ENCODE assay signal across 11 cellular contexts in the genomic region with DNA sequence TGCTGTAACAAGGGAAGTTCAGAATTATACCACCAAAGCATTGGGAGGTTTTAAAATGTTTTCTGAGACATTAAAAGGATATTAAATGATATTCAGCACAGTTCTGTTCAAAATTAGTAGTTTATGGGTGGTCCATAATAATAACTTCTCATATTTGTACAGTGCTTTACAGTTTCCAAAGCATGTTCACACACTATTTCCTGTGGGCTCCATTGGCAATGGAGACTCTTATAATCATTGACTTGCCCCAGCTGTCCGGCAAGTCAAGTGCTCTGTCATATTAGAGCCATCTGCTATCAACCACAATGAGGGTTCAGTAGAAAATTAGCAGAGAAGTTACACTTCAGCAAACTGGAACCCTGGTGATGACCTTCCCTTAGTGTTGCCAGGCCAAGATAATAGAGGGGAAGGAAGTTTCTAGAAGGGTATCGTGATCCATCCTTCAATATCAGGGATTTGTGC.
DNase-seq lines count a peak whose midpoint lies in the region; ATAC-seq and TF ChIP-seq lines count a peak whose summit lies in the region.
"Had no signal": no experiment of that assay in that cellular context is flagged by ENCODE, and none has a peak within 500 bp of the region (broad histone marks: within the 10 kb centered on the region; RNA-seq: fewer than 3 reads in every experiment).

No MANE protein-coding gene starts in this region.

- H3K27ac Mint-ChIP-seq in activated naive CD8-positive, alpha-beta T cell treated with anti-CD3 and anti-CD28 coated beads, Interleukin-2, amount 10 ng/mL, durations not matched to agents 7 days and 5 days = peak overlapping the region; percentile 16
- no peak overlapping the region for H3K27ac Mint-ChIP-seq in activated naive CD8-positive, alpha-beta T cell treated with anti-CD3 and anti-CD28 coated beads, Interleukin-2, amount 50 U/mL, for 24 hours

- TF ChIP-seq POLR2A in GM18505 (IDR thresholded peaks at IDR 0.05; ENCODE audit: borderline replicate concordance, extremely low read depth, insufficient read depth, insufficient read length) = no peak

- H3K4me2 ChIP-seq in OCI-LY7 (ENCODE audit: low read length) = no peak overlapping the region

- H3K79me2 ChIP-seq in OCI-LY7 (ENCODE audit: insufficient read depth, low read depth, low read length) = no peaks in the 10 kb centered on the region

- no peaks in the 10 kb centered on the region for H3K36me3 Mint-ChIP-seq in activated naive CD8-positive, alpha-beta T cell treated with anti-CD3 and anti-CD28 coated beads, Interleukin-2, amount 10 ng/mL, durations not matched to agents 7 days and 5 days
- H3K36me3 Mint-ChIP-seq in activated naive CD8-positive, alpha-beta T cell treated with anti-CD3 and anti-CD28 coated beads, Interleukin-2, amount 50 U/mL, for 24 hours (ENCODE audit: low read depth) = no peaks in the 10 kb centered on the region

- H3K4me3 Mint-ChIP-seq in activated naive CD8-positive, alpha-beta T cell treated with anti-CD3 and anti-CD28 coated beads, Interleukin-2, amount 10 ng/mL, durations not matched to agents 7 days and 5 days = no peak overlapping the region
- H3K4me3 Mint-ChIP-seq in activated naive CD8-positive, alpha-beta T cell treated with anti-CD3 and anti-CD28 coated beads, Interleukin-2, amount 50 U/mL, for 24 hours = no peak overlapping the region

- no peak for DNase-seq in activated naive CD8-positive, alpha-beta T cell treated with anti-CD3 and anti-CD28 coated beads, Interleukin-2, amount 10 ng/mL, durations not matched to agents 7 days and 5 days
- DNase-seq in activated naive CD8-positive, alpha-beta T cell treated with anti-CD3 and anti-CD28 coated beads, Interleukin-2, amount 50 U/mL, for 24 hours = no peak
- DNase-seq in OCI-LY7 (ENCODE audit: low spot score) (no peak), SKM-1 treated with dmso at 0.1 percent for 144 hours (lab: John Stamatoyannopoulos, UW; ENCODE audit: unreplicated experiment) (no peak), putamen (ENCODE audit: low spot score) (no peak)
- DNase-seq in central memory CD4-positive, alpha-beta T cell = no peak
- DNase-seq: activated effector memory CD4-positive, alpha-beta T cell treated with Interleukin-2 at 50 U/mL for 16 hours; GF-D8 had no signal

- H3K9me2 ChIP-seq in OCI-LY7 (ENCODE audit: insufficient read depth, low read length) = no peaks in the 10 kb centered on the region

- peaks cover 5% of the 10 kb centered on the region for H3K4me1 ChIP-seq in OCI-LY7 (ENCODE audit: insufficient read depth, low read length, poor library complexity, severe bottlenecking)

- H3K36me3 ChIP-seq in OCI-LY7 (ENCODE audit: insufficient read depth, low read length) = no peaks in the 10 kb centered on the region
- H3K36me3 ChIP-seq: cardiac muscle cell had no signal

- intact Hi-C loops in OCI-LY7 (cut with micrococcal nuclease; ENCODE audit: unreplicated experiment) = loop anchor here (1.0 to 10.0 kb wide), 4 partner anchors 544 to 795 kb away; no protein-coding TSS in a partner anchor

- POLR2A ChIA-PET in activated naive CD8-positive, alpha-beta T cell treated with anti-CD3 and anti-CD28 coated beads, Interleukin-2, amount 10 ng/mL, durations not matched to agents 7 days and 5 days (lab: Charles Lee) = interaction anchor here (1.1 to 4.1 kb wide), 4 partner anchors 32 to 544 kb away, joined by 3 to 24 read pairs (median 7); no protein-coding TSS in a partner anchor
- POLR2A ChIA-PET in OCI-LY7 (lab: Charles Lee) = interaction anchor here (0.7 kb wide), 1 partner anchor 511 kb away, joined by 4 read pairs; no protein-coding TSS in a partner anchor

- no peak overlapping the region for H3K4me3 ChIP-seq in OCI-LY7 (ENCODE audit: low read depth, low read length, poor library complexity, severe bottlenecking)
- H3K4me3 ChIP-seq: cardiac muscle cell had no signal

- BruUV-seq in OCI-LY7 (replicated peaks; lab: Mats Ljungman, UMichigan) = no TSS peak

- H3K9me3 Mint-ChIP-seq in activated naive CD8-positive, alpha-beta T cell treated with anti-CD3 and anti-CD28 coated beads, Interleukin-2, amount 10 ng/mL, durations not matched to agents 7 days and 5 days = no peaks in the 10 kb centered on the region
- H3K9me3 Mint-ChIP-seq in activated naive CD8-positive, alpha-beta T cell treated with anti-CD3 and anti-CD28 coated beads, Interleukin-2, amount 50 U/mL, for 24 hours = no peaks in the 10 kb centered on the region

- H2AFZ ChIP-seq in OCI-LY7 (ENCODE audit: low read length) = no peak overlapping the region

- peaks cover 7% of the 10 kb centered on the region for H3K27me3 Mint-ChIP-seq in activated naive CD8-positive, alpha-beta T cell treated with anti-CD3 and anti-CD28 coated beads, Interleukin-2, amount 10 ng/mL, durations not matched to agents 7 days and 5 days
- peaks cover 4% of the 10 kb centered on the region for H3K27me3 Mint-ChIP-seq in activated naive CD8-positive, alpha-beta T cell treated with anti-CD3 and anti-CD28 coated beads, Interleukin-2, amount 50 U/mL, for 24 hours

- no peaks in the 10 kb centered on the region for H3K9me3 ChIP-seq in OCI-LY7 (ENCODE audit: low read length)

- peak; percentile 55; the same call in 1 of the 2 replicates for TF ChIP-seq CTCF in OCI-LY7 (conservative IDR thresholded peaks at IDR 0.05; ENCODE audit: low read length)

- no peaks in the 10 kb centered on the region for H4K20me1 ChIP-seq in OCI-LY7 (ENCODE audit: insufficient read depth, low read length)

- peak; percentile 21 for ATAC-seq in activated naive CD8-positive, alpha-beta T cell treated with anti-CD3 and anti-CD28 coated beads, Interleukin-2, amount 10 ng/mL, durations not matched to agents 7 days and 5 days (ENCODE audit: low read depth)
- ATAC-seq in activated naive CD8-positive, alpha-beta T cell treated with anti-CD3 and anti-CD28 coated beads, Interleukin-2, amount 50 U/mL, for 24 hours = no peak
- peak; percentile 80 for ATAC-seq in HG02759 (IDR thresholded peaks at IDR 0.05; ENCODE audit: unreplicated experiment)
- no peak for ATAC-seq in GM18505 (IDR thresholded peaks at IDR 0.05; ENCODE audit: unreplicated experiment)

- peaks cover 24% of the 10 kb centered on the region for H3K4me1 Mint-ChIP-seq in activated naive CD8-positive, alpha-beta T cell treated with anti-CD3 and anti-CD28 coated beads, Interleukin-2, amount 10 ng/mL, durations not matched to agents 7 days and 5 days
- peaks cover 15% of the 10 kb centered on the region for H3K4me1 Mint-ChIP-seq in activated naive CD8-positive, alpha-beta T cell treated with anti-CD3 and anti-CD28 coated beads, Interleukin-2, amount 50 U/mL, for 24 hours

- CTCF ChIA-PET in OCI-LY7 (lab: Charles Lee; ENCODE audit: unreplicated experiment) = interaction anchor here (1.1 kb wide), 1 partner anchor 21 kb away, joined by 3 read pairs; no protein-coding TSS in a partner anchor

- H3K27ac ChIP-seq in OCI-LY7 (ENCODE audit: low read depth, low read length, poor library complexity, severe bottlenecking) = no peak overlapping the region
- H3K27ac ChIP-seq: cardiac muscle cell had no signal

Comparison
In these comparisons a context has a peak if more than half of its experiments do, and no peak if none do; other contexts are left out.
1. ATAC-seq: peak in activated naive CD8-positive, alpha-beta T cell treated with anti-CD3 and anti-CD28 coated beads, Interleukin-2, amount 10 ng/mL, durations not matched to agents 7 days and 5 days (single experiment) and HG02759 (single experiment); none in activated naive CD8-positive, alpha-beta T cell treated with anti-CD3 and anti-CD28 coated beads, Interleukin-2, amount 50 U/mL, for 24 hours (single experiment) and GM18505 (single experiment).